ENCODE assay signal across 1 cellular context in the genomic region with DNA sequence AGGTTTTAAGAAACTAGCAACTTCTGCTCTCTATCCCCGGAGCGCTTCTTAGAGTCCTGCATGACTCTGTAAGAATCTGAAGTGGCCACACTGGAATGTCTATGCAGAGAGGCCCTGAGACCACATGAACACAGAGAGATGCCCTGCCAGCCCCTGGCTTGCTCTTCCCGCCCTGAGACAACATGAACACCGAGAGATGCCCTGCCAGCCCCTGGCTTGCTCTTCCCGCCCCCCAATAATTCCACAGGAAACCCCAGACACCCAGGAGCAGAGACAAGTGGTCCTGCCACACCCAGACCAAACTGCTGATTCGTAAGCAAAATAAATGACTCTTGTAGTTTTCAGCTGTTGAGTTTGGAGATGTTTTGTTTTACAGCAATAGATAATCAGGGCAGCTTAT.
TF ChIP-seq lines count a peak whose summit lies in the region.

No MANE protein-coding gene starts in this region.

TF ChIP-seq in HEK293T, 16 proteins besides CTCF, POLR2A, EP300 and RAD21:
- TF ChIP-seq L3MBTL2 (conservative IDR thresholded peaks at IDR 0.05) (no peak), ELF4 (IDR thresholded peaks at IDR 0.05) (no peak), LEF1 (IDR thresholded peaks at IDR 0.05; ENCODE audit: borderline replicate concordance) (no peak), NFRKB (IDR thresholded peaks at IDR 0.05) (no peak), HDGF (IDR thresholded peaks at IDR 0.05; ENCODE audit: borderline replicate concordance) (no peak), BHLHE40 (IDR thresholded peaks at IDR 0.05; ENCODE audit: borderline replicate concordance) (no peak), FOXA1 (IDR thresholded peaks at IDR 0.05) (no peak), ZNF384 (IDR thresholded peaks at IDR 0.05) (no peak), FOXK2 (IDR thresholded peaks at IDR 0.05) (no peak), SP1 (IDR thresholded peaks at IDR 0.05) (no peak), CTBP1 (IDR thresholded peaks at IDR 0.05; ENCODE audit: borderline replicate concordance) (no peak), FOXM1 (IDR thresholded peaks at IDR 0.05; ENCODE audit: borderline replicate concordance) (no peak)
- TF ChIP-seq, protein P1, sequence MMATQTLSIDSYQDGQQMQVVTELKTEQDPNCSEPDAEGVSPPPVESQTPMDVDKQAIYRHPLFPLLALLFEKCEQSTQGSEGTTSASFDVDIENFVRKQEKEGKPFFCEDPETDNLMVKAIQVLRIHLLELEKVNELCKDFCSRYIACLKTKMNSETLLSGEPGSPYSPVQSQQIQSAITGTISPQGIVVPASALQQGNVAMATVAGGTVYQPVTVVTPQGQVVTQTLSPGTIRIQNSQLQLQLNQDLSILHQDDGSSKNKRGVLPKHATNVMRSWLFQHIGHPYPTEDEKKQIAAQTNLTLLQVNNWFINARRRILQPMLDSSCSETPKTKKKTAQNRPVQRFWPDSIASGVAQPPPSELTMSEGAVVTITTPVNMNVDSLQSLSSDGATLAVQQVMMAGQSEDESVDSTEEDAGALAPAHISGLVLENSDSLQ (IDR thresholded peaks at IDR 0.05): no peak
